ENCODE assay signal across 8 cellular contexts in genomic region chr13:28819748-28820098, GRCh38. TPM values are rescaled to one million over a fixed set of nuclear protein-coding genes. Genes with fewer than 3 reads are reported as not detected.
DNase-seq lines count a peak whose midpoint lies in the region; ATAC-seq and TF ChIP-seq lines count a peak whose summit lies in the region.

No MANE protein-coding gene starts in this region.

- H3K27me3 ChIP-seq in adrenal gland = peaks cover 31% of the 10 kb centered on the region
- H3K27me3 ChIP-seq in right cardiac atrium (ENCODE audit: control insufficient read depth, insufficient read depth) = no peaks in the 10 kb centered on the region
- peaks cover 42% of the 10 kb centered on the region for H3K27me3 ChIP-seq in smooth muscle cell (ENCODE audit: low read depth)

- peak; percentile 26; the same call in 1 of the 3 replicates for TF ChIP-seq CTCF in GM12872 (IDR thresholded peaks at IDR 0.05; ENCODE audit: insufficient read depth, low read depth, low read length)
- TF ChIP-seq CTCF in adrenal gland (IDR thresholded peaks at IDR 0.05) = peak in 2 of 6 experiments; percentile 14 to 43
- TF ChIP-seq CTCF in smooth muscle cell (IDR thresholded peaks at IDR 0.05; ENCODE audit: borderline replicate concordance, insufficient read depth, poor library complexity, severe bottlenecking) = peak; percentile 41

- peak overlapping the region; percentile 97 for H3K4me2 ChIP-seq in smooth muscle cell

- H3K4me1 ChIP-seq in adrenal gland (replicated peaks in 1 of 2) = peaks cover 0 to 5% of the 10 kb centered on the region in 2 donors
- no peaks in the 10 kb centered on the region for H3K4me1 ChIP-seq in right cardiac atrium (ENCODE audit: control insufficient read depth, insufficient read depth, low read length)
- peaks cover 7% of the 10 kb centered on the region for H3K4me1 ChIP-seq in smooth muscle cell (ENCODE audit: low read depth)

- intact Hi-C loops in adrenal gland (cut with DNase I) (loop anchor here in 1 of 2 donors (10.0 kb wide), 1 partner anchor 545 kb away; no protein-coding TSS in a partner anchor), right cardiac atrium (cut with DNase I) (loop anchor here (5.0 to 10.0 kb wide), 7 partner anchors 135 to 545 kb away; no protein-coding TSS in a partner anchor)

- no peaks in the 10 kb centered on the region for H3F3A ChIP-seq in smooth muscle cell (ENCODE audit: low read depth)

- TF ChIP-seq POLR2A in adrenal gland (IDR thresholded peaks at IDR 0.05) = no peak

- no peaks in the 10 kb centered on the region for H3K79me2 ChIP-seq in smooth muscle cell (ENCODE audit: low read depth)

- H4K20me1 ChIP-seq in smooth muscle cell (ENCODE audit: low read depth) = no peaks in the 10 kb centered on the region

- no peak overlapping the region for H3K9ac ChIP-seq in smooth muscle cell (ENCODE audit: low read depth)

- ATAC-seq in HG02870 (IDR thresholded peaks at IDR 0.05; ENCODE audit: unreplicated experiment) (peak; percentile 66), right cardiac atrium (peak; percentile 87 to 92), HG02623 (IDR thresholded peaks at IDR 0.05; ENCODE audit: unreplicated experiment) (no peak)

- WGBS in adrenal gland, 4 donors = 0 to 1% methylated on average over 46 to 55 of the region's 55 CpGs; no CpG with 5 or more reads in 2 of the 4 donors
- under 1% methylated on average over 54 of the region's 55 CpGs for WGBS in right cardiac atrium
- WGBS in smooth muscle cell (ENCODE audit: low lambda C conversion rate) = 1% methylated on average over 28 of the region's 55 CpGs

- DNase-seq in RPMI8226 (peak; percentile 74), adrenal gland (peak in 5 of 7 donors; percentile 23 to 60 (median 46)), right cardiac atrium (peak; percentile 52 to 88 (median 82)), smooth muscle cell (lab: John Stamatoyannopoulos, UW; ENCODE audit: unreplicated experiment) (peak; percentile 57), NCI-H1417 treated with DMSO at 0.1 percent for 48 hours (lab: John Stamatoyannopoulos, UW) (no peak)

- H3K27ac ChIP-seq in adrenal gland = no peak overlapping the region
- H3K27ac ChIP-seq in right cardiac atrium (ENCODE audit: low read length) = no peak overlapping the region
- H3K27ac ChIP-seq in smooth muscle cell (ENCODE audit: low read depth) = no peak overlapping the region

- H3K9me3 ChIP-seq in adrenal gland (replicated peaks in 1 of 3) = no peaks in the 10 kb centered on the region
- no peaks in the 10 kb centered on the region for H3K9me3 ChIP-seq in right cardiac atrium (ENCODE audit: control insufficient read depth, low read length)
- no peaks in the 10 kb centered on the region for H3K9me3 ChIP-seq in smooth muscle cell (replicated peaks; ENCODE audit: low read depth)

- H3K4me3 ChIP-seq in adrenal gland (peak overlapping the region in 1 of 4 donors; percentile 41), right cardiac atrium (ENCODE audit: low read length) (peak overlapping the region; percentile 65), smooth muscle cell (peak overlapping the region; percentile 56)

- no peaks in the 10 kb centered on the region for H3K36me3 ChIP-seq in adrenal gland (replicated peaks in 1 of 2)
- no peaks in the 10 kb centered on the region for H3K36me3 ChIP-seq in smooth muscle cell (ENCODE audit: low read depth)

- H2AFZ ChIP-seq in smooth muscle cell (ENCODE audit: low read depth) = no peak overlapping the region

RNA-seq across cellular contexts. Expression of gene MTUS2, which starts 0.4 kb away (rescaled TPM):
- total RNA-seq in adrenal gland (under 1 TPM in 3 of 8 donors, not detected in 5; 0.07 to 0.14 (median 0.14) TPM), right cardiac atrium (100 to 1,000 TPM in 1 of 4 donors, 10 to 100 TPM in 3; 25.9 to 139 (median 86.7) TPM), smooth muscle cell (0.18 and 0.63 TPM in 2 replicates)
- polyA plus RNA-seq in adrenal gland (under 1 TPM; 0.07 to 0.24 (median 0.18) TPM), right cardiac atrium (40.2 TPM), smooth muscle cell (0.06 and 2.0 TPM in 2 replicates)

Comparison
In these comparisons a context has a peak if more than half of its experiments do, and no peak if none do; other contexts are left out.
1. RNA of gene MTUS2, which starts 0.4 kb away (total RNA-seq): 25.9 to 139 TPM in right cardiac atrium; 0.18 to 0.63 TPM in smooth muscle cell and 0.07 to 0.14 TPM in adrenal gland; every median in the first group is over 10 times any median in the second.